28 cellular contexts compared by ENCODE assay signal in genomic region chr18:76885011-76885410, GRCh38.
"Had no signal": no experiment of that assay in that cellular context is flagged by ENCODE, and none has a peak within 500 bp of the region (broad histone marks: within the 10 kb centered on the region; RNA-seq: fewer than 3 reads in every experiment).

No MANE protein-coding gene starts in this region.

- ATAC-seq: activated CD8-positive, alpha-beta T cell treated with anti-CD3 and anti-CD28 coated beads for 36 hours; activated naive CD8-positive, alpha-beta T cell treated with anti-CD3 and anti-CD28 coated beads, Interleukin-2, amount 50 U/mL, for 24 hours; activated T-cell treated with anti-CD3 and anti-CD28 coated beads, Interleukin-2, amount 50 U/mL, for 4 hours; effector memory CD8-positive, alpha-beta T cell; foreskin keratinocyte; gastrocnemius medialis had no signal

- H3K27me3 Mint-ChIP-seq: activated CD8-positive, alpha-beta T cell treated with anti-CD3 and anti-CD28 coated beads for 36 hours; activated naive CD4-positive, alpha-beta T cell treated with anti-CD3 and anti-CD28 coated beads, Interleukin-2, amount 50 U/mL, for 24 hours; activated naive CD8-positive, alpha-beta T cell treated with anti-CD3 and anti-CD28 coated beads for 36 hours; activated naive CD8-positive, alpha-beta T cell treated with anti-CD3 and anti-CD28 coated beads, Interleukin-2, amount 50 U/mL, for 24 hours; central memory CD8-positive, alpha-beta T cell; dendritic cell treated with granulocyte-macrophage colony-stimulating factor and Interleukin-4, amounts not matched to agents 40 ng/mL and 50 ng/mL, for 4 days; effector memory CD8-positive, alpha-beta T cell had no signal

- H3K4me1 ChIP-seq: adrenal gland, esophagus muscularis mucosa, foreskin keratinocyte, gastrocnemius medialis had no signal

- H3K4me3 ChIP-seq: adrenal gland, coronary artery, esophagus muscularis mucosa, gastrocnemius medialis had no signal

- H3K27ac ChIP-seq: adrenal gland, brain microvascular endothelial cell, coronary artery, esophagus muscularis mucosa, foreskin keratinocyte, gastrocnemius medialis had no signal

- H3K27ac Mint-ChIP-seq: activated CD8-positive, alpha-beta T cell treated with anti-CD3 and anti-CD28 coated beads for 36 hours; activated naive CD4-positive, alpha-beta T cell treated with anti-CD3 and anti-CD28 coated beads for 36 hours; activated naive CD4-positive, alpha-beta T cell treated with anti-CD3 and anti-CD28 coated beads, Interleukin-2, amount 50 U/mL, for 24 hours; activated naive CD8-positive, alpha-beta T cell treated with anti-CD3 and anti-CD28 coated beads for 36 hours; activated naive CD8-positive, alpha-beta T cell treated with anti-CD3 and anti-CD28 coated beads, Interleukin-2, amount 50 U/mL, for 24 hours; activated T-helper 2 cell treated with anti-CD3 and anti-CD28 coated beads, Interferon-gamma antibody, Interleukin-2, Interleukin-4, amounts not matched to agents 10 μg/mL and 5 μg/mL and 100 μg/mL, durations not matched to agents 14 hours and 24 hours and 36 hours; dendritic cell treated with granulocyte-macrophage colony-stimulating factor and Interleukin-4, amounts not matched to agents 40 ng/mL and 50 ng/mL, for 4 days had no signal

- DNase-seq: activated CD4-positive, alpha-beta T cell treated with anti-CD3 and anti-CD28 coated beads for 4 hours; activated CD4-positive, alpha-beta T cell treated with anti-CD3 and anti-CD28 coated beads, Interleukin-2, amount 50 U/mL, for 1 hour; activated CD4-positive, alpha-beta T cell treated with anti-CD3 and anti-CD28 coated beads, Interleukin-2, amount 50 U/mL, for 48 hours; activated CD4-positive, CD25-positive, alpha-beta regulatory T cell; activated CD4-positive, CD25-positive, alpha-beta regulatory T cell treated with anti-CD3 and anti-CD28 coated beads, Interleukin-2, amount 50 U/mL, for 72 hours; activated CD8-positive, alpha-beta memory T cell treated with anti-CD3 and anti-CD28 coated beads for 24 hours; activated CD8-positive, alpha-beta T cell treated with anti-CD3 and anti-CD28 coated beads for 36 hours; activated effector memory CD4-positive, alpha-beta T cell treated with anti-CD3 and anti-CD28 coated beads, Interleukin-2, amount 50 U/mL, for 16 hours; activated naive CD4-positive, alpha-beta T cell treated with anti-CD3 and anti-CD28 coated beads for 36 hours; activated naive CD8-positive, alpha-beta T cell treated with anti-CD3 and anti-CD28 coated beads for 36 hours; activated naive CD8-positive, alpha-beta T cell treated with anti-CD3 and anti-CD28 coated beads, Interleukin-2, amount 50 U/mL, for 24 hours; activated T-cell treated with anti-CD3 and anti-CD28 coated beads, Interleukin-2, amount 50 U/mL, for 4 hours; adrenal gland; anterior cingulate cortex; brain microvascular endothelial cell; effector CD4-positive, alpha-beta T cell; effector memory CD8-positive, alpha-beta T cell; erythroblast; foreskin keratinocyte; gastrocnemius medialis; glutamatergic neuron; T-helper 2 cell had no signal

- H3K27me3 ChIP-seq: adrenal gland, brain microvascular endothelial cell, esophagus muscularis mucosa, foreskin keratinocyte, gastrocnemius medialis had no signal

- H3K9me3 ChIP-seq: adrenal gland, esophagus muscularis mucosa, gastrocnemius medialis had no signal

- H3K4me3 Mint-ChIP-seq: activated CD8-positive, alpha-beta T cell treated with anti-CD3 and anti-CD28 coated beads for 36 hours; activated naive CD4-positive, alpha-beta T cell treated with anti-CD3 and anti-CD28 coated beads for 36 hours; activated naive CD4-positive, alpha-beta T cell treated with anti-CD3 and anti-CD28 coated beads, Interleukin-2, amount 50 U/mL, for 24 hours; activated naive CD8-positive, alpha-beta T cell treated with anti-CD3 and anti-CD28 coated beads for 36 hours; activated naive CD8-positive, alpha-beta T cell treated with anti-CD3 and anti-CD28 coated beads, Interleukin-2, amount 50 U/mL, for 24 hours; activated T-cell treated with anti-CD3 and anti-CD28 coated beads, Interleukin-2, amount 50 U/mL, for 4 hours; central memory CD8-positive, alpha-beta T cell; dendritic cell treated with granulocyte-macrophage colony-stimulating factor and Interleukin-4, amounts not matched to agents 40 ng/mL and 50 ng/mL, for 4 days; effector memory CD8-positive, alpha-beta T cell had no signal

- H3K9me3 Mint-ChIP-seq: activated CD8-positive, alpha-beta T cell treated with anti-CD3 and anti-CD28 coated beads for 36 hours; activated naive CD4-positive, alpha-beta T cell treated with anti-CD3 and anti-CD28 coated beads for 36 hours; activated naive CD4-positive, alpha-beta T cell treated with anti-CD3 and anti-CD28 coated beads, Interleukin-2, amount 50 U/mL, for 24 hours; activated naive CD8-positive, alpha-beta T cell treated with anti-CD3 and anti-CD28 coated beads for 36 hours; activated naive CD8-positive, alpha-beta T cell treated with anti-CD3 and anti-CD28 coated beads, Interleukin-2, amount 50 U/mL, for 24 hours; activated T-cell treated with anti-CD3 and anti-CD28 coated beads, Interleukin-2, amount 50 U/mL, for 4 hours; activated T-helper 2 cell treated with anti-CD3 and anti-CD28 coated beads, Interferon-gamma antibody, Interleukin-2, Interleukin-4, amounts not matched to agents 10 μg/mL and 5 μg/mL and 100 μg/mL, durations not matched to agents 14 hours and 24 hours and 36 hours; central memory CD8-positive, alpha-beta T cell; dendritic cell treated with granulocyte-macrophage colony-stimulating factor and Interleukin-4, amounts not matched to agents 40 ng/mL and 50 ng/mL, for 4 days; effector memory CD8-positive, alpha-beta T cell had no signal

- H3K4me1 Mint-ChIP-seq: activated naive CD4-positive, alpha-beta T cell treated with anti-CD3 and anti-CD28 coated beads, Interleukin-2, amount 50 U/mL, for 24 hours; activated naive CD8-positive, alpha-beta T cell treated with anti-CD3 and anti-CD28 coated beads for 36 hours; activated naive CD8-positive, alpha-beta T cell treated with anti-CD3 and anti-CD28 coated beads, Interleukin-2, amount 50 U/mL, for 24 hours; central memory CD8-positive, alpha-beta T cell had no signal
